Comparison of ENCODE assay signal across 1 cellular context in the genomic region with DNA sequence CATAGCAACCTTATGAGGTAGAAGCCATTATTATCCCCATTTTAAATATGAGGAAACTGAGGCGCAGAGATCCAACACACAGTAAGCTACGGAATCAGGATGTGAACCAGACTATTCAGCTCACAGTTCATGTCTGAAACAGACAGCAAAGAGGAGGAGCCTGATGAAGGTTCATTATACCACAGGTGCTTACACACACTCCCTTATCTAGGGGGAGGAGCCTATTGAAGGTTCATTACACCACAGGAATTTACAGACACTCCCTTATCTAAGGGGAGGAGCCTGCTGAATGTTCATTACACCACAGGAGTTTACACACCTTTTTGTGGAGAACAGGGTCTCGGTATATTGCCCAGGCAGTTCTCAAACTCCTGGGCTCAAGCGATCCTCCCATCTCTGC.
TF ChIP-seq lines count a peak whose summit lies in the region.

No MANE protein-coding gene starts in this region.

TF ChIP-seq in K562, 482 proteins besides CTCF, POLR2A, EP300 and RAD21 (continued from another document):
- TF ChIP-seq ARID3A (IDR thresholded peaks at IDR 0.05; ENCODE audit: borderline replicate concordance, low read depth, low read length) (peak; percentile 63; the same call in 1 of the 2 replicates), BDP1 (IDR thresholded peaks at IDR 0.05; ENCODE audit: insufficient read depth, insufficient read length) (no peak), HSF4 (CRISPR knock-in tag; IDR thresholded peaks at IDR 0.05; ENCODE audit: borderline replicate concordance) (no peak), GATAD2A (IDR thresholded peaks at IDR 0.05) (no peak), SP1 (CRISPR knock-in tag; IDR thresholded peaks at IDR 0.05) (0 out of 2 replicates have a peak, but pooled peaks have one; percentile 35), ZNF3 (CRISPR knock-in tag; IDR thresholded peaks at IDR 0.05) (no peak), JUND (IDR thresholded peaks at IDR 0.05; ENCODE audit: borderline replicate concordance, low read depth, low read length) (peak; percentile 29; the same call in 1 of the 2 replicates), JUND (tag; IDR thresholded peaks at IDR 0.05; ENCODE audit: borderline replicate concordance, low read depth, low read length) (no peak), CHD2 (IDR thresholded peaks at IDR 0.05; ENCODE audit: low read depth, low read length) (no peak), NCOA2 (IDR thresholded peaks at IDR 0.05; ENCODE audit: partially characterized antibody in 2 of 2) (peak in 1 of 2 experiments; percentile 99), RCOR1 (IDR thresholded peaks at IDR 0.05; ENCODE audit: borderline replicate concordance in 1 of 2, low read depth in 2 of 2, low read length in 2 of 2) (0 out of 4 replicates have a peak, but pooled peaks of 1 of the 2 experiments have one; percentile 29), ZNF134 (CRISPR knock-in tag; conservative IDR thresholded peaks at IDR 0.05) (no peak), CXXC5 (CRISPR knock-in tag; IDR thresholded peaks at IDR 0.05) (no peak), ZNF384 (IDR thresholded peaks at IDR 0.05; ENCODE audit: low read depth, low read length) (no peak), TGIF2 (CRISPR knock-in tag; IDR thresholded peaks at IDR 0.05) (no peak), BCOR (IDR thresholded peaks at IDR 0.05) (0 out of 2 replicates have a peak, but pooled peaks have one; percentile 35), TEAD4 (IDR thresholded peaks at IDR 0.05; ENCODE audit: low read length) (peak; percentile 66), TEAD4 (CRISPR knock-in tag; IDR thresholded peaks at IDR 0.05; ENCODE audit: borderline replicate concordance) (no peak), KLF10 (CRISPR knock-in tag; IDR thresholded peaks at IDR 0.05) (no peak), DPF2 (IDR thresholded peaks at IDR 0.05) (0 out of 2 replicates have a peak, but pooled peaks have one; percentile 29), ZNF592 (IDR thresholded peaks at IDR 0.05) (no peak), ZNF121 (CRISPR knock-in tag; conservative IDR thresholded peaks at IDR 0.05) (0 out of 2 replicates have a peak, but pooled peaks have one; percentile 22), CREM (IDR thresholded peaks at IDR 0.05; ENCODE audit: low read depth) (peak; percentile 53), ZNF232 (CRISPR knock-in tag; IDR thresholded peaks at IDR 0.05) (no peak)
- TF ChIP-seq, protein P1, sequence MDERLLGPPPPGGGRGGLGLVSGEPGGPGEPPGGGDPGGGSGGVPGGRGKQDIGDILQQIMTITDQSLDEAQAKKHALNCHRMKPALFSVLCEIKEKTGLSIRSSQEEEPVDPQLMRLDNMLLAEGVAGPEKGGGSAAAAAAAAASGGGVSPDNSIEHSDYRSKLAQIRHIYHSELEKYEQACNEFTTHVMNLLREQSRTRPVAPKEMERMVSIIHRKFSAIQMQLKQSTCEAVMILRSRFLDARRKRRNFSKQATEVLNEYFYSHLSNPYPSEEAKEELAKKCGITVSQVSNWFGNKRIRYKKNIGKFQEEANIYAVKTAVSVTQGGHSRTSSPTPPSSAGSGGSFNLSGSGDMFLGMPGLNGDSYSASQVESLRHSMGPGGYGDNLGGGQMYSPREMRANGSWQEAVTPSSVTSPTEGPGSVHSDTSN (CRISPR knock-in tag; IDR thresholded peaks at IDR 0.05; ENCODE audit: low read depth): no peak
- TF ChIP-seq, protein P1 (tag; conservative IDR thresholded peaks at IDR 0.05; ENCODE audit: low read depth): no peak
